In genomic region chr6:5698318-5698717, GRCh38 we compare ENCODE assay signal across 27 cellular contexts.
"Had no signal": no experiment of that assay in that cellular context is flagged by ENCODE, and none has a peak within 500 bp of the region (broad histone marks: within the 10 kb centered on the region; RNA-seq: fewer than 3 reads in every experiment).

No MANE protein-coding gene starts in this region.

- H3K27ac Mint-ChIP-seq: activated CD8-positive, alpha-beta T cell treated with anti-CD3 and anti-CD28 coated beads for 36 hours; activated naive CD4-positive, alpha-beta T cell treated with anti-CD3 and anti-CD28 coated beads, Interleukin-2, amount 50 U/mL, for 24 hours; activated naive CD8-positive, alpha-beta T cell treated with anti-CD3 and anti-CD28 coated beads, Interleukin-2, amount 50 U/mL, for 24 hours; activated T-helper 2 cell treated with anti-CD3 and anti-CD28 coated beads, Interferon-gamma antibody, Interleukin-2, Interleukin-4, amounts not matched to agents 10 μg/mL and 5 μg/mL and 100 μg/mL, durations not matched to agents 14 hours and 24 hours and 36 hours; mesothelial cell of epicardium; nephron progenitor cell; progenitor cell of endocrine pancreas; stimulated activated naive CD8-positive, alpha-beta T cell treated with anti-CD3 and anti-CD28 coated beads, Interleukin-15, Interleukin-2, amounts not matched to agents 100 ng/mL and 50 ng/mL, for 24 hours; type B pancreatic cell had no signal

- H3K27me3 ChIP-seq: ovary, uterus had no signal

- H3K4me1 ChIP-seq: uterus had no signal

- DNase-seq: activated CD4-positive, alpha-beta T cell treated with anti-CD3 and anti-CD28 coated beads, Interleukin-2, amount 50 U/mL, for 1 hour; activated CD8-positive, alpha-beta T cell treated with anti-CD3 and anti-CD28 coated beads for 36 hours; activated naive CD8-positive, alpha-beta T cell treated with anti-CD3 and anti-CD28 coated beads, Interleukin-2, amount 50 U/mL, for 24 hours; activated T-cell treated with anti-CD3 and anti-CD28 coated beads, Interleukin-2, amount 50 U/mL, for 48 hours; amygdala; dermis blood vessel endothelial cell; effector CD4-positive, alpha-beta T cell; foreskin fibroblast; head of caudate nucleus; hippocampal formation; left cardiac atrium; left ventricle myocardium superior; nephron progenitor cell; ovary; stimulated activated CD4-positive, alpha-beta T cell treated with anti-CD3 and anti-CD28 coated beads, Interleukin-12 subunit alpha, Interleukin-12 subunit beta, amount 100 ng/mL, for 4 hours; stimulated activated CD4-positive, alpha-beta T cell treated with anti-CD3 and anti-CD28 coated beads, Interleukin-4, amount 100 ng/mL, for 1 hour; uterus had no signal

- H3K36me3 Mint-ChIP-seq: type B pancreatic cell had no signal

- ATAC-seq: activated CD4-positive, CD25-positive, alpha-beta regulatory T cell treated with anti-CD3 and anti-CD28 coated beads, Interleukin-2, amount 50 U/mL, for 24 hours; activated CD8-positive, alpha-beta T cell treated with anti-CD3 and anti-CD28 coated beads for 36 hours; activated naive CD8-positive, alpha-beta T cell treated with anti-CD3 and anti-CD28 coated beads, Interleukin-2, amount 50 U/mL, for 24 hours had no signal

- H3K4me3 ChIP-seq: ovary, skin epidermis, uterus had no signal

- H3K4me3 Mint-ChIP-seq: activated CD8-positive, alpha-beta T cell treated with anti-CD3 and anti-CD28 coated beads for 36 hours; activated naive CD4-positive, alpha-beta T cell treated with anti-CD3 and anti-CD28 coated beads, Interleukin-2, amount 50 U/mL, for 24 hours; activated naive CD8-positive, alpha-beta T cell treated with anti-CD3 and anti-CD28 coated beads, Interleukin-2, amount 50 U/mL, for 24 hours; central memory CD8-positive, alpha-beta T cell; mesothelial cell of epicardium; nephron progenitor cell; stimulated activated naive CD8-positive, alpha-beta T cell treated with anti-CD3 and anti-CD28 coated beads, Interleukin-15, Interleukin-2, amounts not matched to agents 100 ng/mL and 50 ng/mL, for 24 hours; type B pancreatic cell had no signal

- H3K9me3 Mint-ChIP-seq: activated CD8-positive, alpha-beta T cell treated with anti-CD3 and anti-CD28 coated beads for 36 hours; activated naive CD4-positive, alpha-beta T cell treated with anti-CD3 and anti-CD28 coated beads, Interleukin-2, amount 50 U/mL, for 24 hours; activated naive CD8-positive, alpha-beta T cell treated with anti-CD3 and anti-CD28 coated beads, Interleukin-2, amount 50 U/mL, for 24 hours; activated T-helper 2 cell treated with anti-CD3 and anti-CD28 coated beads, Interferon-gamma antibody, Interleukin-2, Interleukin-4, amounts not matched to agents 10 μg/mL and 5 μg/mL and 100 μg/mL, durations not matched to agents 14 hours and 24 hours and 36 hours; central memory CD8-positive, alpha-beta T cell; stimulated activated naive CD8-positive, alpha-beta T cell treated with anti-CD3 and anti-CD28 coated beads, Interleukin-15, Interleukin-2, amounts not matched to agents 100 ng/mL and 50 ng/mL, for 24 hours had no signal

- H3K36me3 ChIP-seq: ovary, uterus had no signal

- H3K9me3 ChIP-seq: ovary, uterus had no signal

- H3K4me1 Mint-ChIP-seq: central memory CD8-positive, alpha-beta T cell had no signal

- H3K27me3 Mint-ChIP-seq: activated CD8-positive, alpha-beta T cell treated with anti-CD3 and anti-CD28 coated beads for 36 hours; activated naive CD4-positive, alpha-beta T cell treated with anti-CD3 and anti-CD28 coated beads, Interleukin-2, amount 50 U/mL, for 24 hours; activated naive CD8-positive, alpha-beta T cell treated with anti-CD3 and anti-CD28 coated beads, Interleukin-2, amount 50 U/mL, for 24 hours; central memory CD8-positive, alpha-beta T cell; naive B cell; progenitor cell of endocrine pancreas; stimulated activated naive CD8-positive, alpha-beta T cell treated with anti-CD3 and anti-CD28 coated beads, Interleukin-15, Interleukin-2, amounts not matched to agents 100 ng/mL and 50 ng/mL, for 24 hours; type B pancreatic cell had no signal

- H3K27ac ChIP-seq: ovary, uterus had no signal
